8 cellular contexts compared by ENCODE assay signal in genomic region chr2:73385486-73386341, GRCh38. TPM values are rescaled to one million over a fixed set of nuclear protein-coding genes. Genes with fewer than 3 reads are reported as not detected.
DNase-seq lines count a peak whose midpoint lies in the region; ATAC-seq and TF ChIP-seq lines count a peak whose summit lies in the region.

TSS of gene ALMS1 (plus strand) at chr2:73385836. CDS start at chr2:73385869, 33 bp downstream.

- H3K9me3 Mint-ChIP-seq in naive thymus-derived CD8-positive, alpha-beta T cell: no peaks in the 10 kb centered on the region
- H3K9me3 Mint-ChIP-seq in stimulated activated naive B cell treated with anti-CD40 and anti-IgM and Interleukin-4, amounts not matched to agents 10 μg/mL and 1 μg/mL and 100 μg/mL, for 72 hours: no peaks in the 10 kb centered on the region

- POLR2A ChIA-PET in naive thymus-derived CD8-positive, alpha-beta T cell (lab: Charles Lee): interaction anchor here (0.6 to 3.8 kb wide), 9 partner anchors 9 to 905 kb away, joined by 3 to 37 read pairs (median 5); partner anchors contain the start of genes CCT7, EGR4, FBXO41 and PRADC1

- H3K27ac Mint-ChIP-seq in naive thymus-derived CD8-positive, alpha-beta T cell: peak within 1 kb of the TSS; percentile 93 to 98 (median 96)
- H3K27ac Mint-ChIP-seq in stimulated activated naive B cell treated with anti-CD40 and anti-IgM and Interleukin-4, amounts not matched to agents 10 μg/mL and 1 μg/mL and 100 μg/mL, for 72 hours: peak within 1 kb of the TSS; percentile 96

- H3K4me3 ChIP-seq in LNCaP clone FGC (ENCODE audit: low read depth, low read length) (peak within 1 kb of the TSS; percentile 81), fibroblast of mammary gland (ENCODE audit: control insufficient read depth, low read depth, low read length) (peak within 1 kb of the TSS; percentile 96)

- ATAC-seq in naive thymus-derived CD8-positive, alpha-beta T cell: peak; percentile 81 to 90
- ATAC-seq in stimulated activated naive B cell treated with anti-CD40 and anti-IgM and Interleukin-4, amounts not matched to agents 10 μg/mL and 1 μg/mL and 100 μg/mL, for 72 hours (replicated peaks): peak; percentile 90 to 91

- DNase-seq in ELF-1 (ENCODE audit: low read depth, low spot score) (peak; percentile 94), H4 (ENCODE audit: low spot score) (peak; percentile 83), LNCaP clone FGC (ENCODE audit: low read depth) (peak; percentile 48), RPMI8226 (peak; percentile 96), fibroblast of mammary gland (ENCODE audit: low read depth) (peak; percentile 86)
- peak; percentile 69 to 85 for DNase-seq in activated T-helper 1 cell treated with anti-CD3 and anti-CD28 coated beads, Interleukin-2, amount 50 U/mL, for 16 hours (ENCODE audit: low read depth in 1 of 2, low spot score in 1 of 2)
- peak; percentile 81 to 93 (median 87) for DNase-seq in naive thymus-derived CD8-positive, alpha-beta T cell
- peak; percentile 85 for DNase-seq in stimulated activated naive B cell treated with anti-CD40 and anti-IgM and Interleukin-4, amounts not matched to agents 10 μg/mL and 1 μg/mL and 100 μg/mL, for 72 hours

- peaks cover 0 to 6% (median 0%) of the 10 kb centered on the region in 5 donors for H3K27me3 Mint-ChIP-seq in naive thymus-derived CD8-positive, alpha-beta T cell
- peaks cover 4 to 5% of the 10 kb centered on the region in 2 donors for H3K27me3 Mint-ChIP-seq in stimulated activated naive B cell treated with anti-CD40 and anti-IgM and Interleukin-4, amounts not matched to agents 10 μg/mL and 1 μg/mL and 100 μg/mL, for 72 hours

- H3K4me1 Mint-ChIP-seq in naive thymus-derived CD8-positive, alpha-beta T cell: peaks cover 23 to 48% (median 33%) of the 10 kb centered on the region in 4 donors
- peaks cover 19 to 25% of the 10 kb centered on the region in 2 donors for H3K4me1 Mint-ChIP-seq in stimulated activated naive B cell treated with anti-CD40 and anti-IgM and Interleukin-4, amounts not matched to agents 10 μg/mL and 1 μg/mL and 100 μg/mL, for 72 hours

- TF ChIP-seq CTCF in LNCaP clone FGC (IDR thresholded peaks at IDR 0.05; ENCODE audit: control insufficient read depth, extremely low read depth, insufficient read depth) (peak; percentile 16; the same call in 1 of the 2 replicates), fibroblast of mammary gland (conservative IDR thresholded peaks at IDR 0.05; ENCODE audit: control insufficient read depth, insufficient read depth, low read depth, low read length) (no peak)

- peak within 1 kb of the TSS; percentile 85 to 95 (median 90) for H3K4me3 Mint-ChIP-seq in naive thymus-derived CD8-positive, alpha-beta T cell
- peak within 1 kb of the TSS; percentile 97 to 98 for H3K4me3 Mint-ChIP-seq in stimulated activated naive B cell treated with anti-CD40 and anti-IgM and Interleukin-4, amounts not matched to agents 10 μg/mL and 1 μg/mL and 100 μg/mL, for 72 hours

- H3K36me3 Mint-ChIP-seq in naive thymus-derived CD8-positive, alpha-beta T cell: no peaks in the 10 kb centered on the region
- H3K36me3 Mint-ChIP-seq in stimulated activated naive B cell treated with anti-CD40 and anti-IgM and Interleukin-4, amounts not matched to agents 10 μg/mL and 1 μg/mL and 100 μg/mL, for 72 hours: peaks cover 0 to 11% of the 10 kb centered on the region in 2 donors

RNA-seq across cellular contexts. Expression of gene ALMS1, which starts in this region (rescaled TPM):
- total RNA-seq in H4 (2014; rRNA removed; shearing (Covaris generic)): 6.2 and 8.3 TPM in 2 replicates
- 10 to 100 TPM; 28.3 to 28.8 TPM for total RNA-seq in naive thymus-derived CD8-positive, alpha-beta T cell
- polyA plus RNA-seq in naive thymus-derived CD8-positive, alpha-beta T cell: 1 to 10 TPM; 1.9 to 5.1 (median 2.2) TPM

Comparison
In these comparisons a context has a peak if more than half of its experiments do, and no peak if none do; other contexts are left out.
1. Peak in every context shown above with its lines: DNase-seq, ATAC-seq and H3K4me3 ChIP-seq.